15 cellular contexts compared by ENCODE assay signal in genomic region chr14:98994571-98994970, GRCh38.
DNase-seq lines count a peak whose midpoint lies in the region; ATAC-seq and TF ChIP-seq lines count a peak whose summit lies in the region.
"Had no signal": no experiment of that assay in that cellular context is flagged by ENCODE, and none has a peak within 500 bp of the region (broad histone marks: within the 10 kb centered on the region; RNA-seq: fewer than 3 reads in every experiment).

No MANE protein-coding gene starts in this region.

- CTCF ChIA-PET in CD8-positive, alpha-beta memory T cell (lab: Charles Lee): no interaction called here
- CTCF ChIA-PET in activated CD4-positive, alpha-beta memory T cell treated with anti-CD3 and anti-CD28 coated beads for 36 hours (lab: Charles Lee): no interaction called here

- TF ChIP-seq CTCF in endodermal cell (conservative IDR thresholded peaks at IDR 0.05) (no peak), gastrocnemius medialis (IDR thresholded peaks at IDR 0.05 in 4 of 5, conservative IDR thresholded peaks at IDR 0.05 in 1 of 5) (no peak)

- H3K4me3 Mint-ChIP-seq in activated T-cell treated with anti-CD3 and anti-CD28 coated beads, Interleukin-2, amount 50 U/mL, for 72 hours: peak overlapping the region; percentile 57 to 77
- H3K4me3 Mint-ChIP-seq in CD8-positive, alpha-beta memory T cell: peak overlapping the region in 2 of 7 donors; percentile 37 to 41
- H3K4me3 Mint-ChIP-seq in activated CD4-positive, alpha-beta memory T cell treated with anti-CD3 and anti-CD28 coated beads for 36 hours: no peak overlapping the region
- no peak overlapping the region for H3K4me3 Mint-ChIP-seq in endodermal cell

- no peak for ATAC-seq in activated T-cell treated with anti-CD3 and anti-CD28 coated beads, Interleukin-2, amount 50 U/mL, for 72 hours (replicated peaks in 1 of 2)
- no peak for ATAC-seq in gastrocnemius medialis

- no peak overlapping the region for H3K27ac ChIP-seq in CD8-positive, alpha-beta memory T cell (ENCODE audit: low read depth, low read length)
- H3K27ac ChIP-seq in endodermal cell (ENCODE audit: low read depth, low read length): no peak overlapping the region
- no peak overlapping the region for H3K27ac ChIP-seq in gastrocnemius medialis

- H3K9me3 ChIP-seq in CD8-positive, alpha-beta memory T cell (ENCODE audit: low read length): no peaks in the 10 kb centered on the region
- H3K9me3 ChIP-seq in endodermal cell (ENCODE audit: control insufficient read depth, low read length) (no peaks in the 10 kb centered on the region), gastrocnemius medialis (no peaks in the 10 kb centered on the region)
- H3K9me3 ChIP-seq: BE2C had no signal

- peak overlapping the region; percentile 87 for H3K27ac Mint-ChIP-seq in activated T-cell treated with anti-CD3 and anti-CD28 coated beads, Interleukin-2, amount 50 U/mL, for 72 hours
- H3K27ac Mint-ChIP-seq in CD8-positive, alpha-beta memory T cell: peak overlapping the region in 7 of 8 donors; percentile 15 to 90 (median 26)
- peak overlapping the region; percentile 57 for H3K27ac Mint-ChIP-seq in activated CD4-positive, alpha-beta memory T cell treated with anti-CD3 and anti-CD28 coated beads for 36 hours
- no peak overlapping the region for H3K27ac Mint-ChIP-seq in endodermal cell

- H3K36me3 Mint-ChIP-seq in activated T-cell treated with anti-CD3 and anti-CD28 coated beads, Interleukin-2, amount 50 U/mL, for 72 hours (ENCODE audit: insufficient read depth in 2 of 2): no peaks in the 10 kb centered on the region
- peaks cover 0 to 9% (median 0%) of the 10 kb centered on the region in 3 donors for H3K36me3 Mint-ChIP-seq in CD8-positive, alpha-beta memory T cell
- H3K36me3 Mint-ChIP-seq in activated CD4-positive, alpha-beta memory T cell treated with anti-CD3 and anti-CD28 coated beads for 36 hours: no peaks in the 10 kb centered on the region
- no peaks in the 10 kb centered on the region for H3K36me3 Mint-ChIP-seq in endodermal cell (ENCODE audit: low read depth)

- H3K36me3 ChIP-seq in CD8-positive, alpha-beta memory T cell (ENCODE audit: insufficient read depth, low read length): no peaks in the 10 kb centered on the region
- H3K36me3 ChIP-seq in endodermal cell (ENCODE audit: control insufficient read depth, insufficient read depth, low read length): no peaks in the 10 kb centered on the region
- no peaks in the 10 kb centered on the region for H3K36me3 ChIP-seq in gastrocnemius medialis
- H3K36me3 ChIP-seq: BE2C had no signal

- DNase-seq in activated T-cell treated with anti-CD3 and anti-CD28 coated beads, Interleukin-2, amount 50 U/mL, for 72 hours: no peak
- no peak for DNase-seq in activated T-cell treated with anti-CD3 and anti-CD28 coated beads, Interleukin-2, amount 50 U/mL, for 1 hour
- DNase-seq in CD8-positive, alpha-beta memory T cell: no peak
- DNase-seq in activated CD4-positive, alpha-beta memory T cell treated with anti-CD3 and anti-CD28 coated beads for 36 hours: no peak
- DNase-seq in endodermal cell (peak; percentile 7), HK-2 (ENCODE audit: unreplicated experiment) (no peak), putamen (ENCODE audit: low spot score) (no peak), gastrocnemius medialis (no peak)
- DNase-seq: BE2C, DMS153, EL, KBM-7, NCI-H1436 treated with DMSO at 0.1 percent for 48 hours, NCI-H2081 treated with DMSO at 0.1 percent for 48 hours, NCI-H524 had no signal

- peaks cover 21% of the 10 kb centered on the region for H3K4me1 ChIP-seq in CD8-positive, alpha-beta memory T cell (ENCODE audit: insufficient read depth, low read length)
- H3K4me1 ChIP-seq in endodermal cell (ENCODE audit: control insufficient read depth, insufficient read depth, low read length) (no peaks in the 10 kb centered on the region), gastrocnemius medialis (peaks cover 0 to 3% of the 10 kb centered on the region in 2 donors)
- H3K4me1 ChIP-seq: BE2C had no signal

- H3K9me3 Mint-ChIP-seq in activated T-cell treated with anti-CD3 and anti-CD28 coated beads, Interleukin-2, amount 50 U/mL, for 72 hours: peaks cover 0 to 2% of the 10 kb centered on the region in 2 donors
- no peaks in the 10 kb centered on the region for H3K9me3 Mint-ChIP-seq in CD8-positive, alpha-beta memory T cell
- H3K9me3 Mint-ChIP-seq in activated CD4-positive, alpha-beta memory T cell treated with anti-CD3 and anti-CD28 coated beads for 36 hours: no peaks in the 10 kb centered on the region
- H3K9me3 Mint-ChIP-seq in endodermal cell: no peaks in the 10 kb centered on the region

- 91 to 94% methylated on average over 3 of the region's 3 CpGs for WGBS in endodermal cell (ENCODE audit: insufficient coverage in 1 of 2, insufficient read length in 1 of 2), 2 experiments

- H3K27me3 ChIP-seq in CD8-positive, alpha-beta memory T cell (ENCODE audit: insufficient read depth, low read length, poor library complexity, severe bottlenecking): no peaks in the 10 kb centered on the region
- H3K27me3 ChIP-seq in endodermal cell (ENCODE audit: control insufficient read depth, insufficient read depth, low read length, poor library complexity, severe bottlenecking) (no peaks in the 10 kb centered on the region), gastrocnemius medialis (no peaks in the 10 kb centered on the region)
- H3K27me3 ChIP-seq: BE2C had no signal

- intact Hi-C loops in activated CD4-positive, alpha-beta memory T cell treated with anti-CD3 and anti-CD28 coated beads for 36 hours (cut with micrococcal nuclease): loop anchor here (10.0 kb wide), 1 partner anchor 190 kb away; no protein-coding TSS in a partner anchor
- intact Hi-C loops in gastrocnemius medialis (cut with DNase I; ENCODE audit: low total_unique reads): no loop called here

- H3K27me3 Mint-ChIP-seq in activated T-cell treated with anti-CD3 and anti-CD28 coated beads, Interleukin-2, amount 50 U/mL, for 72 hours (ENCODE audit: low read depth): no peaks in the 10 kb centered on the region
- H3K27me3 Mint-ChIP-seq in CD8-positive, alpha-beta memory T cell: peaks cover 0 to 1% of the 10 kb centered on the region in 2 donors
- no peaks in the 10 kb centered on the region for H3K27me3 Mint-ChIP-seq in activated CD4-positive, alpha-beta memory T cell treated with anti-CD3 and anti-CD28 coated beads for 36 hours
- peaks cover 18% of the 10 kb centered on the region for H3K27me3 Mint-ChIP-seq in endodermal cell (ENCODE audit: insufficient read depth)

- no peak overlapping the region for H3K4me3 ChIP-seq in CD8-positive, alpha-beta memory T cell (ENCODE audit: low read length)
- H3K4me3 ChIP-seq in endodermal cell (ENCODE audit: low read length): no peak overlapping the region
- no peak overlapping the region for H3K4me3 ChIP-seq in gastrocnemius medialis

- in situ Hi-C loops in gastrocnemius medialis (cut with MboI; ENCODE audit: low sequenced_read_pairs in 4 of 4): no loop called here

- POLR2A ChIA-PET in CD8-positive, alpha-beta memory T cell (lab: Charles Lee): no interaction called here
- POLR2A ChIA-PET in activated CD4-positive, alpha-beta memory T cell treated with anti-CD3 and anti-CD28 coated beads for 36 hours (lab: Charles Lee): no interaction called here

- no peak overlapping the region for H3K9ac ChIP-seq in endodermal cell (ENCODE audit: extremely low read depth, low read length, poor library complexity, severe bottlenecking)

- no peak for TF ChIP-seq POLR2A in gastrocnemius medialis (IDR thresholded peaks at IDR 0.05)

- peaks cover 27% of the 10 kb centered on the region for H3K4me1 Mint-ChIP-seq in activated T-cell treated with anti-CD3 and anti-CD28 coated beads, Interleukin-2, amount 50 U/mL, for 72 hours (ENCODE audit: low read depth)
- peaks cover 11 to 17% (median 12%) of the 10 kb centered on the region in 3 donors for H3K4me1 Mint-ChIP-seq in CD8-positive, alpha-beta memory T cell
- H3K4me1 Mint-ChIP-seq in activated CD4-positive, alpha-beta memory T cell treated with anti-CD3 and anti-CD28 coated beads for 36 hours (ENCODE audit: low read depth): peaks cover 21% of the 10 kb centered on the region
- peaks cover 9% of the 10 kb centered on the region for H3K4me1 Mint-ChIP-seq in endodermal cell

Comparison
In these comparisons a context has a peak if more than half of its experiments do, and no peak if none do; other contexts are left out.
1. H3K4me3 Mint-ChIP-seq: peak in activated T-cell treated with anti-CD3 and anti-CD28 coated beads, Interleukin-2, amount 50 U/mL, for 72 hours (2 of 2); none in activated CD4-positive, alpha-beta memory T cell treated with anti-CD3 and anti-CD28 coated beads for 36 hours (single experiment) and endodermal cell (single experiment).